Comparison of ENCODE assay signal across 31 cellular contexts in the genomic region with DNA sequence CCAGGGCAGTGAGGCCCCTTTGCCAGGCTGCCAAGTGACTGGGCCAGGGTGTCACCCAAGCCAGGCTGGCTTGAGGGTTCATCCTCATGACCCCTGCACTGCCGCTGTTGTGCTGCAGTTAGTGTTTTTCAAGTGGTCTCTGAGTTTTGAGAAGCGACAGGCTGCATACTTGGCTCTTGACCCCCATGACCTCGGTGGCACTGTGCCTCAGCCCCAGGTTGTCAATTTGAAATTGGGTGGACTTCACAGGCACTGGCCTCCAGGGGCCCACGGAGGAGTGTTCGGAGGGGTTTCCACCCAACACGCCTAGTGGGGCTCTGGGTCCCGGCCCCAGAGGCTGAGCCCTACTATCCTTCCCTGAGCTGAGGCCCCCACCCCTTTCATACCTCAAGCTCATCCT.
"Had no signal": no experiment of that assay in that cellular context is flagged by ENCODE, and none has a peak within 500 bp of the region (broad histone marks: within the 10 kb centered on the region; RNA-seq: fewer than 3 reads in every experiment).

No MANE protein-coding gene starts in this region.

- H3K4me3 Mint-ChIP-seq: endodermal cell; mesothelial cell of epicardium; naive B cell; natural killer cell treated with Interleukin-12 subunit alpha and Interleukin-12 subunit beta and Interleukin-15 and Interleukin-18, amount 100 ng/mL, for 72 hours; neural progenitor cell; stimulated activated effector memory CD8-positive, alpha-beta T cell treated with anti-CD3 and anti-CD28 coated beads, Interleukin-12 subunit alpha, Interleukin-12 subunit beta, amount 100 ng/mL, for 72 hours had no signal

- H3K4me1 Mint-ChIP-seq: endodermal cell had no signal

- H3K9me3 Mint-ChIP-seq: endodermal cell; memory B cell; mesothelial cell of epicardium; naive B cell; natural killer cell treated with Interleukin-12 subunit alpha and Interleukin-12 subunit beta and Interleukin-15 and Interleukin-18, amount 100 ng/mL, for 72 hours; neural progenitor cell; stimulated activated effector memory CD8-positive, alpha-beta T cell treated with anti-CD3 and anti-CD28 coated beads, Interleukin-12 subunit alpha, Interleukin-12 subunit beta, amount 100 ng/mL, for 72 hours had no signal

- H3K27me3 ChIP-seq: dorsolateral prefrontal cortex, foreskin keratinocyte, left lung, neural progenitor cell, ovary, right lobe of liver, stomach, testis, tibial nerve, upper lobe of right lung, vagina had no signal

- H3K9me3 ChIP-seq: left lung, mucosa of descending colon, ovary, right lobe of liver, stomach, testis, tibial nerve, upper lobe of right lung, vagina had no signal

- H3K36me3 ChIP-seq: neural progenitor cell, ovary, right lobe of liver had no signal

- H3K27ac Mint-ChIP-seq: endodermal cell; mesothelial cell of epicardium; natural killer cell treated with Interleukin-12 subunit alpha and Interleukin-12 subunit beta and Interleukin-15 and Interleukin-18, amount 100 ng/mL, for 72 hours; stimulated activated effector memory CD8-positive, alpha-beta T cell treated with anti-CD3 and anti-CD28 coated beads, Interleukin-12 subunit alpha, Interleukin-12 subunit beta, amount 100 ng/mL, for 72 hours had no signal

- H3K9ac ChIP-seq: neural progenitor cell had no signal

- H3K4me3 ChIP-seq: dorsolateral prefrontal cortex, left lung, lung, mucosa of descending colon, neural progenitor cell, ovary, right lobe of liver, smooth muscle cell, stomach, testis, tibial nerve, upper lobe of right lung, vagina had no signal

- DNase-seq: central memory CD4-positive, alpha-beta T cell; dorsolateral prefrontal cortex; effector CD8-positive, alpha-beta T cell; endodermal cell; foreskin keratinocyte; left lung; mucosa of descending colon; naive B cell; nucleus accumbens; ovary; posterior cingulate gyrus; retina; right lobe of liver; stimulated activated CD4-positive, alpha-beta T cell treated with anti-CD3 and anti-CD28 coated beads, Interleukin-2, amount 100 ng/mL, for 24 hours; stimulated activated CD4-positive, alpha-beta T cell treated with anti-CD3 and anti-CD28 coated beads, Interleukin-4, amount 100 ng/mL, for 24 hours; stimulated activated naive CD4-positive, alpha-beta T cell treated with Interleukin-2 at 50 U/mL for 16 hours; stomach; substantia nigra; testis; upper lobe of right lung had no signal

- ATAC-seq: esophagus mucosa; foreskin keratinocyte; left lung; mucosa of descending colon; natural killer cell treated with Interleukin-12 subunit alpha and Interleukin-12 subunit beta and Interleukin-15 and Interleukin-18, amount 100 ng/mL, for 72 hours; right lobe of liver; stimulated activated effector memory CD8-positive, alpha-beta T cell treated with anti-CD3 and anti-CD28 coated beads, Interleukin-12 subunit alpha, Interleukin-12 subunit beta, amount 100 ng/mL, for 72 hours; upper lobe of right lung had no signal

- H3K27me3 Mint-ChIP-seq: memory B cell; naive B cell; natural killer cell treated with Interleukin-12 subunit alpha and Interleukin-12 subunit beta and Interleukin-15 and Interleukin-18, amount 100 ng/mL, for 72 hours had no signal

- H3K36me3 Mint-ChIP-seq: natural killer cell treated with Interleukin-12 subunit alpha and Interleukin-12 subunit beta and Interleukin-15 and Interleukin-18, amount 100 ng/mL, for 72 hours had no signal

- H3K4me1 ChIP-seq: foreskin keratinocyte, neural progenitor cell had no signal

- H3K27ac ChIP-seq: epithelial cell of prostate, foreskin keratinocyte, left lung, neural progenitor cell, ovary, right lobe of liver, tibial nerve, upper lobe of right lung, vagina had no signal
